In genomic region chr9:68996457-68996856, GRCh38 we compare ENCODE assay signal across 19 cellular contexts. TPM values are rescaled to one million over a fixed set of nuclear protein-coding genes. Genes with fewer than 3 reads are reported as not detected.
A peak's percentile ranks its signal among the peaks of the same experiment; 100 is the strongest.
DNase-seq lines count a peak whose midpoint lies in the region; ATAC-seq and FAIRE-seq lines count a peak whose summit lies in the region.
"Had no signal": no experiment of that assay in that cellular context is flagged by ENCODE, and none has a peak within 500 bp of the region (broad histone marks: within the 10 kb centered on the region; RNA-seq: fewer than 3 reads in every experiment).

No MANE protein-coding gene starts in this region.

- ATAC-seq in activated T-helper 17 cell treated with anti-CD3 and anti-CD28 coated beads, Interleukin-2, amount 50 U/mL, for 72 hours (replicated peaks) = no peak
- ATAC-seq in naive thymus-derived CD8-positive, alpha-beta T cell = peak in 1 of 2 donors; percentile 51
- ATAC-seq in GM18520 (IDR thresholded peaks at IDR 0.05; ENCODE audit: unreplicated experiment) (no peak), HG03460 (IDR thresholded peaks at IDR 0.05; ENCODE audit: unreplicated experiment) (no peak)
- ATAC-seq: A549, pancreas had no signal

- peaks cover 34% of the 10 kb centered on the region for H3K4me1 Mint-ChIP-seq in T-helper 2 cell treated with Interferon-gamma antibody and Interleukin-4, amounts not matched to agents 5 μg/mL and 100 μg/mL, for 36 hours (ENCODE audit: low read depth)
- H3K4me1 Mint-ChIP-seq in activated T-helper 17 cell treated with anti-CD3 and anti-CD28 coated beads, Interleukin-2, amount 50 U/mL, for 72 hours = no peaks in the 10 kb centered on the region
- H3K4me1 Mint-ChIP-seq in naive thymus-derived CD8-positive, alpha-beta T cell = peaks cover 5 to 38% (median 23%) of the 10 kb centered on the region in 4 donors

- peak; percentile 52 for FAIRE-seq in GM19239 (lab: Jason Lieb, UNC)
- FAIRE-seq: A549, D721Med, HTR-8/SVneo, pancreas had no signal

- POLR2A ChIA-PET in naive thymus-derived CD8-positive, alpha-beta T cell (lab: Charles Lee) = interaction anchor here (2.2 kb wide), 1 partner anchor 217 kb away, joined by 5 read pairs; a partner anchor contains a TSS

- H3K27me3 Mint-ChIP-seq in T-helper 2 cell treated with Interferon-gamma antibody and Interleukin-4, amounts not matched to agents 5 μg/mL and 100 μg/mL, for 36 hours (ENCODE audit: low read depth) = no peaks in the 10 kb centered on the region
- H3K27me3 Mint-ChIP-seq in activated T-helper 17 cell treated with anti-CD3 and anti-CD28 coated beads, Interleukin-2, amount 50 U/mL, for 72 hours = no peaks in the 10 kb centered on the region
- H3K27me3 Mint-ChIP-seq in naive thymus-derived CD8-positive, alpha-beta T cell = no peaks in the 10 kb centered on the region

- peak overlapping the region; percentile 56 for H3K27ac Mint-ChIP-seq in T-helper 2 cell treated with Interferon-gamma antibody and Interleukin-4, amounts not matched to agents 5 μg/mL and 100 μg/mL, for 36 hours
- H3K27ac Mint-ChIP-seq in activated T-helper 17 cell treated with anti-CD3 and anti-CD28 coated beads, Interleukin-2, amount 50 U/mL, for 72 hours = peak overlapping the region; percentile 34
- H3K27ac Mint-ChIP-seq in naive thymus-derived CD8-positive, alpha-beta T cell = peak overlapping the region in 8 of 10 donors; percentile 8 to 80 (median 56)

- peak overlapping the region; percentile 57 for H3K4me3 Mint-ChIP-seq in T-helper 2 cell treated with Interferon-gamma antibody and Interleukin-4, amounts not matched to agents 5 μg/mL and 100 μg/mL, for 36 hours
- peak overlapping the region; percentile 25 for H3K4me3 Mint-ChIP-seq in activated T-helper 17 cell treated with anti-CD3 and anti-CD28 coated beads, Interleukin-2, amount 50 U/mL, for 72 hours
- H3K4me3 Mint-ChIP-seq in naive thymus-derived CD8-positive, alpha-beta T cell = peak overlapping the region in 9 of 10 donors; percentile 23 to 72 (median 59)

- H3K9me3 Mint-ChIP-seq in T-helper 2 cell treated with Interferon-gamma antibody and Interleukin-4, amounts not matched to agents 5 μg/mL and 100 μg/mL, for 36 hours = no peaks in the 10 kb centered on the region
- H3K9me3 Mint-ChIP-seq in activated T-helper 17 cell treated with anti-CD3 and anti-CD28 coated beads, Interleukin-2, amount 50 U/mL, for 72 hours = no peaks in the 10 kb centered on the region
- no peaks in the 10 kb centered on the region for H3K9me3 Mint-ChIP-seq in naive thymus-derived CD8-positive, alpha-beta T cell

- no peak for DNase-seq in T-helper 2 cell treated with Interferon-gamma antibody and Interleukin-4, amounts not matched to agents 5 μg/mL and 100 μg/mL, for 36 hours (ENCODE audit: low spot score)
- DNase-seq in T-helper 2 cell (no peak), GM19239 (ENCODE audit: insufficient read length, low spot score) (no peak), NK-92 (lab: John Stamatoyannopoulos, UW; ENCODE audit: unreplicated experiment) (no peak)
- peak in 1 of 10 donors; percentile 16 for DNase-seq in naive thymus-derived CD8-positive, alpha-beta T cell
- DNase-seq: mesenchymal stem cell, NCI-H1092, NCI-H226, pancreas, Peyer's patch had no signal

- peaks cover 2% of the 10 kb centered on the region for H3K36me3 Mint-ChIP-seq in T-helper 2 cell treated with Interferon-gamma antibody and Interleukin-4, amounts not matched to agents 5 μg/mL and 100 μg/mL, for 36 hours (ENCODE audit: low read depth)
- H3K36me3 Mint-ChIP-seq in activated T-helper 17 cell treated with anti-CD3 and anti-CD28 coated beads, Interleukin-2, amount 50 U/mL, for 72 hours (ENCODE audit: low read depth) = no peaks in the 10 kb centered on the region
- H3K36me3 Mint-ChIP-seq in naive thymus-derived CD8-positive, alpha-beta T cell = no peaks in the 10 kb centered on the region

RNA-seq across cellular contexts. Expression of gene PRKACG, which starts 17.5 kb away (rescaled TPM):
- not detected for total RNA-seq in activated T-helper 17 cell treated with anti-CD3 and anti-CD28 coated beads, Interleukin-2, amount 50 U/mL, for 72 hours
- total RNA-seq in naive thymus-derived CD8-positive, alpha-beta T cell = not detected
- polyA plus RNA-seq in naive thymus-derived CD8-positive, alpha-beta T cell = not detected
- total RNA-seq: ascending aorta, pancreas, Peyer's patch, smooth muscle cell had no signal
- polyA plus RNA-seq: A549, pancreas, smooth muscle cell, thymus had no signal

RNA-seq across cellular contexts. Expression of gene FXN, which starts 39.1 kb away (rescaled TPM):
- total RNA-seq in activated T-helper 17 cell treated with anti-CD3 and anti-CD28 coated beads, Interleukin-2, amount 50 U/mL, for 72 hours = 10 to 100 TPM; 10.2 to 28.0 TPM
- 10 to 100 TPM; 19.3 to 23.0 TPM for total RNA-seq in naive thymus-derived CD8-positive, alpha-beta T cell
- polyA plus RNA-seq in naive thymus-derived CD8-positive, alpha-beta T cell = 10 to 100 TPM; 51.2 to 78.9 (median 59.9) TPM
- total RNA-seq: ascending aorta had no signal
